ENCODE assay signal across 9 cellular contexts in genomic region chr3:17023006-17023664, GRCh38.
DNase-seq lines count a peak whose midpoint lies in the region; ATAC-seq and TF ChIP-seq lines count a peak whose summit lies in the region.
"Had no signal": no experiment of that assay in that cellular context is flagged by ENCODE, and none has a peak within 500 bp of the region (broad histone marks: within the 10 kb centered on the region; RNA-seq: fewer than 3 reads in every experiment).

No MANE protein-coding gene starts in this region.

- peak; percentile 89 for ATAC-seq in GM18870 (IDR thresholded peaks at IDR 0.05; ENCODE audit: unreplicated experiment)
- peak; percentile 90 for ATAC-seq in HG03066 (IDR thresholded peaks at IDR 0.05; ENCODE audit: low read depth, unreplicated experiment)

- TF ChIP-seq POLR2A in suprapubic skin (IDR thresholded peaks at IDR 0.05) (no peak), esophagus squamous epithelium (IDR thresholded peaks at IDR 0.05) (no peak)

- no peak for TF ChIP-seq CTCF in suprapubic skin (IDR thresholded peaks at IDR 0.05)
- no peak for TF ChIP-seq CTCF in esophagus squamous epithelium (IDR thresholded peaks at IDR 0.05)

- TF ChIP-seq EP300 in suprapubic skin (IDR thresholded peaks at IDR 0.05) = no peak

- peak; percentile 30 for DNase-seq in activated CD8-positive, alpha-beta memory T cell treated with anti-CD3 and anti-CD28 coated beads, Interleukin-2, amount 50 U/mL, for 24 hours (ENCODE audit: extremely low read depth)
- DNase-seq in stimulated activated CD4-positive, alpha-beta T cell treated with anti-CD3 and anti-CD28 coated beads, Interleukin-12 subunit alpha, Interleukin-12 subunit beta, amount 100 ng/mL, for 4 hours = peak; percentile 28
- DNase-seq in AML-193 (lab: John Stamatoyannopoulos, UW) (no peak), suprapubic skin (ENCODE audit: low spot score in 2 of 2) (no peak), NCI-H748 (lab: John Stamatoyannopoulos, UW; ENCODE audit: unreplicated experiment) (no peak), esophagus squamous epithelium (lab: John Stamatoyannopoulos, UW) (no peak)

- 60% methylated on average over 6 of the region's 6 CpGs for WGBS in suprapubic skin
- WGBS in esophagus squamous epithelium, 2 donors = 41 to 44% methylated on average over 6 of the region's 6 CpGs

- H3K4me1 ChIP-seq in suprapubic skin (no peaks in the 10 kb centered on the region), esophagus squamous epithelium (no peaks in the 10 kb centered on the region)

- no peak overlapping the region for H3K4me3 ChIP-seq in suprapubic skin
- no peak overlapping the region for H3K4me3 ChIP-seq in esophagus squamous epithelium

- H3K9me3 ChIP-seq in suprapubic skin (no peaks in the 10 kb centered on the region), esophagus squamous epithelium (no peaks in the 10 kb centered on the region)

- no peaks in the 10 kb centered on the region for H3K36me3 ChIP-seq in suprapubic skin
- H3K36me3 ChIP-seq in esophagus squamous epithelium = no peaks in the 10 kb centered on the region

- H3K27me3 ChIP-seq in suprapubic skin = no peaks in the 10 kb centered on the region
- H3K27me3 ChIP-seq in esophagus squamous epithelium = no peaks in the 10 kb centered on the region

- intact Hi-C loops in esophagus squamous epithelium (cut with DNase I) = no loop called here

- H3K27ac ChIP-seq in suprapubic skin (no peak overlapping the region), esophagus squamous epithelium (no peak overlapping the region)
- H3K27ac ChIP-seq: HL-60 had no signal

Comparison
In these comparisons a context has a peak if more than half of its experiments do, and no peak if none do; other contexts are left out.
1. DNase-seq: peak in activated CD8-positive, alpha-beta memory T cell treated with anti-CD3 and anti-CD28 coated beads, Interleukin-2, amount 50 U/mL, for 24 hours (single experiment) and stimulated activated CD4-positive, alpha-beta T cell treated with anti-CD3 and anti-CD28 coated beads, Interleukin-12 subunit alpha, Interleukin-12 subunit beta, amount 100 ng/mL, for 4 hours (single experiment); none in AML-193 (0 of 2), suprapubic skin (0 of 2), NCI-H748 (single experiment) and esophagus squamous epithelium (single experiment).